Comparison of ENCODE assay signal across 21 cellular contexts in genomic region chr16:56780646-56781045, GRCh38. TPM values are rescaled to one million over a fixed set of nuclear protein-coding genes. Genes with fewer than 3 reads are reported as not detected.
DNase-seq lines count a peak whose midpoint lies in the region; ATAC-seq, FAIRE-seq and TF ChIP-seq lines count a peak whose summit lies in the region.
"Had no signal": no experiment of that assay in that cellular context is flagged by ENCODE, and none has a peak within 500 bp of the region (broad histone marks: within the 10 kb centered on the region; RNA-seq: fewer than 3 reads in every experiment).

No MANE protein-coding gene starts in this region.

- no peak for TF ChIP-seq POLR2A in H54 (IDR thresholded peaks at IDR 0.05; ENCODE audit: low read depth, low read length)

- H3K27me3 Mint-ChIP-seq in activated naive CD8-positive, alpha-beta T cell treated with anti-CD3 and anti-CD28 coated beads, Interleukin-2, amount 10 ng/mL, durations not matched to agents 7 days and 5 days: peaks cover 2% of the 10 kb centered on the region
- H3K27me3 Mint-ChIP-seq in activated naive CD8-positive, alpha-beta T cell treated with anti-CD3 and anti-CD28 coated beads, Interleukin-2, amount 50 U/mL, for 24 hours: no peaks in the 10 kb centered on the region
- H3K27me3 Mint-ChIP-seq: activated naive CD4-positive, alpha-beta T cell treated with anti-CD3 and anti-CD28 coated beads, Interleukin-2, amount 50 U/mL, for 24 hours; activated T-cell treated with anti-CD3 and anti-CD28 coated beads, Interleukin-2, amount 50 U/mL, for 24 hours had no signal

- H3K27ac Mint-ChIP-seq in activated naive CD8-positive, alpha-beta T cell treated with anti-CD3 and anti-CD28 coated beads, Interleukin-2, amount 10 ng/mL, durations not matched to agents 7 days and 5 days: peak overlapping the region; percentile 16
- H3K27ac Mint-ChIP-seq in activated naive CD8-positive, alpha-beta T cell treated with anti-CD3 and anti-CD28 coated beads, Interleukin-2, amount 50 U/mL, for 24 hours: no peak overlapping the region
- no peak overlapping the region for H3K27ac Mint-ChIP-seq in stimulated activated effector memory CD8-positive, alpha-beta T cell treated with anti-CD3 and anti-CD28 coated beads, Interleukin-12 subunit alpha, Interleukin-12 subunit beta, amount 100 ng/mL, for 72 hours
- H3K27ac Mint-ChIP-seq: activated naive CD4-positive, alpha-beta T cell treated with anti-CD3 and anti-CD28 coated beads, Interleukin-2, amount 50 U/mL, for 24 hours; activated T-cell treated with anti-CD3 and anti-CD28 coated beads, Interleukin-2, amount 50 U/mL, for 24 hours had no signal

- no peak for FAIRE-seq in H54 (lab: Jason Lieb, UNC)
- FAIRE-seq: islet of Langerhans had no signal

- ATAC-seq in activated naive CD8-positive, alpha-beta T cell treated with anti-CD3 and anti-CD28 coated beads, Interleukin-2, amount 10 ng/mL, durations not matched to agents 7 days and 5 days (ENCODE audit: low read depth): peak; percentile 56
- no peak for ATAC-seq in activated naive CD8-positive, alpha-beta T cell treated with anti-CD3 and anti-CD28 coated beads, Interleukin-2, amount 50 U/mL, for 24 hours
- ATAC-seq in stimulated activated effector memory CD8-positive, alpha-beta T cell treated with anti-CD3 and anti-CD28 coated beads, Interleukin-12 subunit alpha, Interleukin-12 subunit beta, amount 100 ng/mL, for 72 hours: peak; percentile 44
- ATAC-seq in stimulated activated naive CD8-positive, alpha-beta T cell treated with anti-CD3 and anti-CD28 coated beads, Interleukin-15, Interleukin-2, amounts not matched to agents 100 U/mL and 50 U/mL, for 24 hours: no peak
- ATAC-seq in HG03521 (IDR thresholded peaks at IDR 0.05; ENCODE audit: unreplicated experiment): no peak
- ATAC-seq: heart right ventricle, psoas muscle, Right ventricle myocardium inferior had no signal

- no peaks in the 10 kb centered on the region for H3K9me3 Mint-ChIP-seq in activated naive CD8-positive, alpha-beta T cell treated with anti-CD3 and anti-CD28 coated beads, Interleukin-2, amount 10 ng/mL, durations not matched to agents 7 days and 5 days
- H3K9me3 Mint-ChIP-seq in activated naive CD8-positive, alpha-beta T cell treated with anti-CD3 and anti-CD28 coated beads, Interleukin-2, amount 50 U/mL, for 24 hours: no peaks in the 10 kb centered on the region
- no peaks in the 10 kb centered on the region for H3K9me3 Mint-ChIP-seq in stimulated activated effector memory CD8-positive, alpha-beta T cell treated with anti-CD3 and anti-CD28 coated beads, Interleukin-12 subunit alpha, Interleukin-12 subunit beta, amount 100 ng/mL, for 72 hours
- H3K9me3 Mint-ChIP-seq: activated naive CD4-positive, alpha-beta T cell treated with anti-CD3 and anti-CD28 coated beads, Interleukin-2, amount 50 U/mL, for 24 hours; activated T-cell treated with anti-CD3 and anti-CD28 coated beads, Interleukin-2, amount 50 U/mL, for 24 hours had no signal

- peak overlapping the region; percentile 16 for H3K4me3 Mint-ChIP-seq in activated naive CD8-positive, alpha-beta T cell treated with anti-CD3 and anti-CD28 coated beads, Interleukin-2, amount 10 ng/mL, durations not matched to agents 7 days and 5 days
- no peak overlapping the region for H3K4me3 Mint-ChIP-seq in activated naive CD8-positive, alpha-beta T cell treated with anti-CD3 and anti-CD28 coated beads, Interleukin-2, amount 50 U/mL, for 24 hours
- no peak overlapping the region for H3K4me3 Mint-ChIP-seq in stimulated activated effector memory CD8-positive, alpha-beta T cell treated with anti-CD3 and anti-CD28 coated beads, Interleukin-12 subunit alpha, Interleukin-12 subunit beta, amount 100 ng/mL, for 72 hours
- H3K4me3 Mint-ChIP-seq: activated naive CD4-positive, alpha-beta T cell treated with anti-CD3 and anti-CD28 coated beads, Interleukin-2, amount 50 U/mL, for 24 hours; activated T-cell treated with anti-CD3 and anti-CD28 coated beads, Interleukin-2, amount 50 U/mL, for 24 hours had no signal

- peaks cover 6% of the 10 kb centered on the region for H3K36me3 Mint-ChIP-seq in activated naive CD8-positive, alpha-beta T cell treated with anti-CD3 and anti-CD28 coated beads, Interleukin-2, amount 10 ng/mL, durations not matched to agents 7 days and 5 days
- H3K36me3 Mint-ChIP-seq in activated naive CD8-positive, alpha-beta T cell treated with anti-CD3 and anti-CD28 coated beads, Interleukin-2, amount 50 U/mL, for 24 hours (ENCODE audit: low read depth): peaks cover 4% of the 10 kb centered on the region
- H3K36me3 Mint-ChIP-seq in stimulated activated effector memory CD8-positive, alpha-beta T cell treated with anti-CD3 and anti-CD28 coated beads, Interleukin-12 subunit alpha, Interleukin-12 subunit beta, amount 100 ng/mL, for 72 hours: no peaks in the 10 kb centered on the region

- no peak for DNase-seq in activated naive CD8-positive, alpha-beta T cell treated with anti-CD3 and anti-CD28 coated beads, Interleukin-2, amount 10 ng/mL, durations not matched to agents 7 days and 5 days
- no peak for DNase-seq in activated naive CD8-positive, alpha-beta T cell treated with anti-CD3 and anti-CD28 coated beads, Interleukin-2, amount 50 U/mL, for 24 hours
- DNase-seq in OCI-M1 (lab: John Stamatoyannopoulos, UW): peak; percentile 67
- DNase-seq in central memory CD4-positive, alpha-beta T cell: peak; percentile 1
- DNase-seq in stimulated activated effector memory CD8-positive, alpha-beta T cell treated with anti-CD3 and anti-CD28 coated beads, Interleukin-12 subunit alpha, Interleukin-12 subunit beta, amount 100 ng/mL, for 72 hours (ENCODE audit: low spot score in 2 of 2): no peak
- DNase-seq in H54 (ENCODE audit: insufficient read length, low spot score): no peak
- no peak for DNase-seq in stimulated activated naive CD8-positive, alpha-beta T cell treated with anti-CD3 and anti-CD28 coated beads, Interleukin-15, Interleukin-2, amounts not matched to agents 100 U/mL and 50 U/mL, for 24 hours
- DNase-seq: activated CD4-positive, alpha-beta T cell treated with anti-CD3 and anti-CD28 coated beads for 48 hours; activated T-cell treated with anti-CD3 and anti-CD28 coated beads, Interleukin-2, amount 50 U/mL, for 24 hours; colonic mucosa; DMS79 treated with DMSO at 0.1 percent for 48 hours; GOT3; heart right ventricle; psoas muscle; stimulated activated CD4-positive, alpha-beta T cell treated with anti-CD3 and anti-CD28 coated beads, Interleukin-1b, Interleukin-23, amount 100 ng/mL, for 48 hours; stimulated activated naive CD4-positive, alpha-beta T cell; transverse colon had no signal

- H3K4me1 Mint-ChIP-seq in activated naive CD8-positive, alpha-beta T cell treated with anti-CD3 and anti-CD28 coated beads, Interleukin-2, amount 10 ng/mL, durations not matched to agents 7 days and 5 days: peaks cover 16% of the 10 kb centered on the region
- H3K4me1 Mint-ChIP-seq in activated naive CD8-positive, alpha-beta T cell treated with anti-CD3 and anti-CD28 coated beads, Interleukin-2, amount 50 U/mL, for 24 hours: peaks cover 40% of the 10 kb centered on the region
- peaks cover 45% of the 10 kb centered on the region for H3K4me1 Mint-ChIP-seq in stimulated activated effector memory CD8-positive, alpha-beta T cell treated with anti-CD3 and anti-CD28 coated beads, Interleukin-12 subunit alpha, Interleukin-12 subunit beta, amount 100 ng/mL, for 72 hours

- POLR2A ChIA-PET in activated naive CD8-positive, alpha-beta T cell treated with anti-CD3 and anti-CD28 coated beads, Interleukin-2, amount 10 ng/mL, durations not matched to agents 7 days and 5 days (lab: Charles Lee): no interaction called here

RNA-seq across cellular contexts. Expression of gene NUP93, which starts 50.7 kb away (rescaled TPM):
- total RNA-seq in activated naive CD8-positive, alpha-beta T cell treated with anti-CD3 and anti-CD28 coated beads, Interleukin-2, amount 10 ng/mL, durations not matched to agents 7 days and 5 days: 10 to 100 TPM; 89.5 to 92.5 TPM

Comparison
In these comparisons a context has a peak if more than half of its experiments do, and no peak if none do; other contexts are left out.
1. ATAC-seq: peak in activated naive CD8-positive, alpha-beta T cell treated with anti-CD3 and anti-CD28 coated beads, Interleukin-2, amount 10 ng/mL, durations not matched to agents 7 days and 5 days (single experiment) and stimulated activated effector memory CD8-positive, alpha-beta T cell treated with anti-CD3 and anti-CD28 coated beads, Interleukin-12 subunit alpha, Interleukin-12 subunit beta, amount 100 ng/mL, for 72 hours (single experiment); none in activated naive CD8-positive, alpha-beta T cell treated with anti-CD3 and anti-CD28 coated beads, Interleukin-2, amount 50 U/mL, for 24 hours (single experiment), stimulated activated naive CD8-positive, alpha-beta T cell treated with anti-CD3 and anti-CD28 coated beads, Interleukin-15, Interleukin-2, amounts not matched to agents 100 U/mL and 50 U/mL, for 24 hours (single experiment) and HG03521 (single experiment).
2. DNase-seq: peak in OCI-M1 (single experiment) and central memory CD4-positive, alpha-beta T cell (single experiment); none in activated naive CD8-positive, alpha-beta T cell treated with anti-CD3 and anti-CD28 coated beads, Interleukin-2, amount 10 ng/mL, durations not matched to agents 7 days and 5 days (single experiment), activated naive CD8-positive, alpha-beta T cell treated with anti-CD3 and anti-CD28 coated beads, Interleukin-2, amount 50 U/mL, for 24 hours (single experiment), stimulated activated effector memory CD8-positive, alpha-beta T cell treated with anti-CD3 and anti-CD28 coated beads, Interleukin-12 subunit alpha, Interleukin-12 subunit beta, amount 100 ng/mL, for 72 hours (0 of 2), H54 (single experiment) and stimulated activated naive CD8-positive, alpha-beta T cell treated with anti-CD3 and anti-CD28 coated beads, Interleukin-15, Interleukin-2, amounts not matched to agents 100 U/mL and 50 U/mL, for 24 hours (single experiment).